ENCODE assay signal across 17 cellular contexts in genomic region chr2:224134003-224134734, GRCh38.
"Had no signal": no experiment of that assay in that cellular context is flagged by ENCODE, and none has a peak within 500 bp of the region (broad histone marks: within the 10 kb centered on the region; RNA-seq: fewer than 3 reads in every experiment).

No MANE protein-coding gene starts in this region.

- H3K4me2 ChIP-seq: hepatocyte, smooth muscle cell had no signal

- H3K4me3 Mint-ChIP-seq: dendritic cell treated with granulocyte-macrophage colony-stimulating factor and Interleukin-4, amounts not matched to agents 40 ng/mL and 50 ng/mL, for 4 days; effector memory CD8-positive, alpha-beta T cell; natural killer cell; neural crest cell had no signal

- H3K4me3 ChIP-seq: esophagus muscularis mucosa, hepatocyte, ovary, smooth muscle cell, tibial artery had no signal

- H3K36me3 ChIP-seq: esophagus muscularis mucosa, ovary, tibial artery had no signal

- H3K27ac Mint-ChIP-seq: dendritic cell treated with granulocyte-macrophage colony-stimulating factor and Interleukin-4, amounts not matched to agents 40 ng/mL and 50 ng/mL, for 4 days; effector memory CD8-positive, alpha-beta T cell; natural killer cell had no signal

- H3K27me3 ChIP-seq: esophagus muscularis mucosa, foreskin keratinocyte, hepatocyte, ovary, tibial artery had no signal

- H3K4me1 ChIP-seq: esophagus muscularis mucosa, foreskin keratinocyte, tibial artery had no signal

- H3K9me3 Mint-ChIP-seq: dendritic cell treated with granulocyte-macrophage colony-stimulating factor and Interleukin-4, amounts not matched to agents 40 ng/mL and 50 ng/mL, for 4 days; effector memory CD8-positive, alpha-beta T cell; natural killer cell; neural crest cell had no signal

- H3K4me1 Mint-ChIP-seq: neural crest cell had no signal

- H3K36me3 Mint-ChIP-seq: natural killer cell had no signal

- DNase-seq: cerebellar nuclear complex; effector memory CD8-positive, alpha-beta T cell; foreskin keratinocyte; mammary epithelial cell; natural killer cell; ovary; right cardiac atrium; stimulated activated CD4-positive, alpha-beta T cell treated with anti-CD3 and anti-CD28 coated beads, Interleukin-2, amount 100 ng/mL, for 48 hours; stimulated activated naive CD8-positive, alpha-beta T cell treated with anti-CD3 and anti-CD28 coated beads, Interleukin-15, Interleukin-2, amounts not matched to agents 100 U/mL and 50 U/mL, for 24 hours; tibial artery had no signal

- H2AFZ ChIP-seq: hepatocyte had no signal

- FAIRE-seq: colon had no signal

- ATAC-seq: effector memory CD8-positive, alpha-beta T cell; foreskin keratinocyte; natural killer cell; right cardiac atrium; stimulated activated naive CD8-positive, alpha-beta T cell treated with anti-CD3 and anti-CD28 coated beads, Interleukin-15, Interleukin-2, amounts not matched to agents 100 U/mL and 50 U/mL, for 24 hours had no signal

- H3K9me3 ChIP-seq: esophagus muscularis mucosa, ovary, tibial artery had no signal

- H3K27ac ChIP-seq: epithelial cell of prostate, esophagus muscularis mucosa, foreskin keratinocyte, hepatocyte, ovary, tibial artery had no signal

- H3K79me2 ChIP-seq: hepatocyte had no signal
